1 cellular context compared by ENCODE assay signal in the genomic region with DNA sequence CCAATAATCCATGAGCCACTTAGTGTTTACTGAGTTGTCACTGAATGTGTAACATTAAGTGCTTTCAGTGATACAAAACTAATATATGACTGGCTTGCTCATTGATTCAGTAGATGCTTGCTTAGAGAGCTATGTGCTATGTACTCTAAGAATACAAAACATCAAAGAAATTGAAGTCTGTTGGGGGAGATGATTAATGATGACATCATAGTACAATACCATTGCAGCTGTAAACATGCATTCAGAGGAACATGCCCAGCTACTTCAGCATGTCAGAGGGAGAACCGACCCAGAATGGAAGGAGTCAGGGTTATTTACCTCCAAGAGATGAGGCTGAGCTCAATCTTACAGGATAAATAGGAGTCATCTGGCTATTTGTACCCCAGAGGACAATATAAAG.
TF ChIP-seq lines count a peak whose summit lies in the region.

No MANE protein-coding gene starts in this region.

TF ChIP-seq in SK-N-SH treated with all-trans-retinoic acid at 6 μM for 48 hours, 23 proteins besides CTCF, POLR2A, EP300 and RAD21 (continued from another document):
- TF ChIP-seq, protein P1, sequence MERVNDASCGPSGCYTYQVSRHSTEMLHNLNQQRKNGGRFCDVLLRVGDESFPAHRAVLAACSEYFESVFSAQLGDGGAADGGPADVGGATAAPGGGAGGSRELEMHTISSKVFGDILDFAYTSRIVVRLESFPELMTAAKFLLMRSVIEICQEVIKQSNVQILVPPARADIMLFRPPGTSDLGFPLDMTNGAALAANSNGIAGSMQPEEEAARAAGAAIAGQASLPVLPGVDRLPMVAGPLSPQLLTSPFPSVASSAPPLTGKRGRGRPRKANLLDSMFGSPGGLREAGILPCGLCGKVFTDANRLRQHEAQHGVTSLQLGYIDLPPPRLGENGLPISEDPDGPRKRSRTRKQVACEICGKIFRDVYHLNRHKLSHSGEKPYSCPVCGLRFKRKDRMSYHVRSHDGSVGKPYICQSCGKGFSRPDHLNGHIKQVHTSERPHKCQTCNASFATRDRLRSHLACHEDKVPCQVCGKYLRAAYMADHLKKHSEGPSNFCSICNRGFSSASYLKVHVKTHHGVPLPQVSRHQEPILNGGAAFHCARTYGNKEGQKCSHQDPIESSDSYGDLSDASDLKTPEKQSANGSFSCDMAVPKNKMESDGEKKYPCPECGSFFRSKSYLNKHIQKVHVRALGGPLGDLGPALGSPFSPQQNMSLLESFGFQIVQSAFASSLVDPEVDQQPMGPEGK (CRISPR knock-in tag; IDR thresholded peaks at IDR 0.05; ENCODE audit: borderline replicate concordance): no peak
- TF ChIP-seq, protein P2, sequence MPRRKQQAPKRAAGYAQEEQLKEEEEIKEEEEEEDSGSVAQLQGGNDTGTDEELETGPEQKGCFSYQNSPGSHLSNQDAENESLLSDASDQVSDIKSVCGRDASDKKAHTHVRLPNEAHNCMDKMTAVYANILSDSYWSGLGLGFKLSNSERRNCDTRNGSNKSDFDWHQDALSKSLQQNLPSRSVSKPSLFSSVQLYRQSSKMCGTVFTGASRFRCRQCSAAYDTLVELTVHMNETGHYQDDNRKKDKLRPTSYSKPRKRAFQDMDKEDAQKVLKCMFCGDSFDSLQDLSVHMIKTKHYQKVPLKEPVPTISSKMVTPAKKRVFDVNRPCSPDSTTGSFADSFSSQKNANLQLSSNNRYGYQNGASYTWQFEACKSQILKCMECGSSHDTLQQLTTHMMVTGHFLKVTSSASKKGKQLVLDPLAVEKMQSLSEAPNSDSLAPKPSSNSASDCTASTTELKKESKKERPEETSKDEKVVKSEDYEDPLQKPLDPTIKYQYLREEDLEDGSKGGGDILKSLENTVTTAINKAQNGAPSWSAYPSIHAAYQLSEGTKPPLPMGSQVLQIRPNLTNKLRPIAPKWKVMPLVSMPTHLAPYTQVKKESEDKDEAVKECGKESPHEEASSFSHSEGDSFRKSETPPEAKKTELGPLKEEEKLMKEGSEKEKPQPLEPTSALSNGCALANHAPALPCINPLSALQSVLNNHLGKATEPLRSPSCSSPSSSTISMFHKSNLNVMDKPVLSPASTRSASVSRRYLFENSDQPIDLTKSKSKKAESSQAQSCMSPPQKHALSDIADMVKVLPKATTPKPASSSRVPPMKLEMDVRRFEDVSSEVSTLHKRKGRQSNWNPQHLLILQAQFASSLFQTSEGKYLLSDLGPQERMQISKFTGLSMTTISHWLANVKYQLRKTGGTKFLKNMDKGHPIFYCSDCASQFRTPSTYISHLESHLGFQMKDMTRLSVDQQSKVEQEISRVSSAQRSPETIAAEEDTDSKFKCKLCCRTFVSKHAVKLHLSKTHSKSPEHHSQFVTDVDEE (CRISPR knock-in tag; IDR thresholded peaks at IDR 0.05): no peak
- no peak for TF ChIP-seq BACH2 (CRISPR knock-in tag; IDR thresholded peaks at IDR 0.05; ENCODE audit: borderline replicate concordance)
- TF ChIP-seq TCF4 (CRISPR knock-in tag; IDR thresholded peaks at IDR 0.05; ENCODE audit: borderline replicate concordance): no peak
- no peak for TF ChIP-seq ZNF70 (CRISPR knock-in tag; IDR thresholded peaks at IDR 0.05)
- TF ChIP-seq CSDC2 (CRISPR knock-in tag; IDR thresholded peaks at IDR 0.05): no peak
- no peak for TF ChIP-seq ZC3H10 (CRISPR knock-in tag; IDR thresholded peaks at IDR 0.05)
- TF ChIP-seq OSR1 (CRISPR knock-in tag; IDR thresholded peaks at IDR 0.05): no peak
- no peak for TF ChIP-seq ZNF8 (CRISPR knock-in tag; IDR thresholded peaks at IDR 0.05)
